22 cellular contexts compared by ENCODE assay signal in genomic region chr21:45283611-45284455, GRCh38. TPM values are rescaled to one million over a fixed set of nuclear protein-coding genes. Genes with fewer than 3 reads are reported as not detected.
DNase-seq lines count a peak whose midpoint lies in the region; ATAC-seq and TF ChIP-seq lines count a peak whose summit lies in the region.
"Had no signal": no experiment of that assay in that cellular context is flagged by ENCODE, and none has a peak within 500 bp of the region (broad histone marks: within the 10 kb centered on the region; RNA-seq: fewer than 3 reads in every experiment).

No MANE protein-coding gene starts in this region.

- intact Hi-C loops in adrenal gland (cut with DNase I), result no loop called here
- intact Hi-C loops in testis (cut with DNase I; ENCODE audit: low total_unique reads), result no loop called here

- peaks cover 9% of the 10 kb centered on the region for H3K36me3 Mint-ChIP-seq in activated CD8-positive, alpha-beta memory T cell treated with anti-CD3 and anti-CD28 coated beads, Interleukin-2, amount 10 ng/mL, durations not matched to agents 7 days and 5 days

- peaks cover 12 to 24% of the 10 kb centered on the region in 2 donors for H3K4me1 ChIP-seq in adrenal gland (replicated peaks in 1 of 2)
- peaks cover 13% of the 10 kb centered on the region for H3K4me1 ChIP-seq in testis

- H3K9me3 Mint-ChIP-seq in activated CD8-positive, alpha-beta memory T cell treated with anti-CD3 and anti-CD28 coated beads, Interleukin-2, amount 10 ng/mL, durations not matched to agents 7 days and 5 days (ENCODE audit: low read depth), result no peaks in the 10 kb centered on the region
- H3K9me3 Mint-ChIP-seq: memory B cell; stimulated activated naive CD8-positive, alpha-beta T cell treated with anti-CD3 and anti-CD28 coated beads, Interleukin-15, Interleukin-2, amounts not matched to agents 100 ng/mL and 50 ng/mL, for 24 hours; T-helper 1 cell treated with Interleukin-12 subunit alpha and Interleukin-12 subunit beta and Interleukin-4 antibody, amounts not matched to agents 30 μg/mL and 1 μg/mL, for 36 hours had no signal

- TF ChIP-seq POLR2A in adrenal gland (IDR thresholded peaks at IDR 0.05), result no peak
- TF ChIP-seq POLR2A in testis (IDR thresholded peaks at IDR 0.05), result no peak

- no peaks in the 10 kb centered on the region for H3K27me3 Mint-ChIP-seq in activated CD8-positive, alpha-beta memory T cell treated with anti-CD3 and anti-CD28 coated beads, Interleukin-2, amount 10 ng/mL, durations not matched to agents 7 days and 5 days
- H3K27me3 Mint-ChIP-seq: memory B cell; stimulated activated naive CD8-positive, alpha-beta T cell treated with anti-CD3 and anti-CD28 coated beads, Interleukin-15, Interleukin-2, amounts not matched to agents 100 ng/mL and 50 ng/mL, for 24 hours had no signal

- H3K4me3 ChIP-seq in adrenal gland, result no peak overlapping the region
- no peak overlapping the region for H3K4me3 ChIP-seq in testis
- H3K4me3 ChIP-seq: A549, breast epithelium, psoas muscle, uterus had no signal

- H3K36me3 ChIP-seq in adrenal gland (replicated peaks in 1 of 2) (peaks cover 0 to 61% of the 10 kb centered on the region in 2 donors), testis (ENCODE audit: low read depth, missing control alignments) (no peaks in the 10 kb centered on the region)
- H3K36me3 ChIP-seq: uterus had no signal

- H3K9me3 ChIP-seq in adrenal gland (replicated peaks in 1 of 3) (no peaks in the 10 kb centered on the region), testis (no peaks in the 10 kb centered on the region)
- H3K9me3 ChIP-seq: A549, breast epithelium, psoas muscle, uterus had no signal

- H3K4me1 Mint-ChIP-seq in activated CD8-positive, alpha-beta memory T cell treated with anti-CD3 and anti-CD28 coated beads, Interleukin-2, amount 10 ng/mL, durations not matched to agents 7 days and 5 days, result peaks cover 11% of the 10 kb centered on the region

- no peak overlapping the region for H3K27ac ChIP-seq in adrenal gland
- no peak overlapping the region for H3K27ac ChIP-seq in testis
- H3K27ac ChIP-seq: A549, breast epithelium, KMS-11, psoas muscle, uterus had no signal

- WGBS in adrenal gland, 4 donors, result 91 to 97% (median 94%) methylated on average over 22 to 36 of the region's 36 CpGs
- 92 to 93% methylated on average over 27 to 36 of the region's 36 CpGs for WGBS in testis, 2 donors

- H3K4me3 Mint-ChIP-seq in activated CD8-positive, alpha-beta memory T cell treated with anti-CD3 and anti-CD28 coated beads, Interleukin-2, amount 10 ng/mL, durations not matched to agents 7 days and 5 days, result no peak overlapping the region
- H3K4me3 Mint-ChIP-seq: activated CD8-positive, alpha-beta T cell treated with anti-CD3 and anti-CD28 coated beads, Interleukin-2, amount 10 ng/mL, durations not matched to agents 7 days and 5 days; memory B cell; stimulated activated naive CD8-positive, alpha-beta T cell treated with anti-CD3 and anti-CD28 coated beads, Interleukin-15, Interleukin-2, amounts not matched to agents 100 ng/mL and 50 ng/mL, for 24 hours; T-helper 1 cell treated with Interleukin-12 subunit alpha and Interleukin-12 subunit beta and Interleukin-4 antibody, amounts not matched to agents 30 μg/mL and 1 μg/mL, for 36 hours had no signal

- peak; percentile 34 for DNase-seq in activated CD8-positive, alpha-beta memory T cell treated with anti-CD3 and anti-CD28 coated beads, Interleukin-2, amount 50 U/mL, for 48 hours
- no peak for DNase-seq in activated CD8-positive, alpha-beta memory T cell treated with anti-CD3 and anti-CD28 coated beads, Interleukin-2, amount 10 ng/mL, durations not matched to agents 7 days and 5 days
- peak in 4 of 7 donors; percentile 0 to 49 (median 10) for DNase-seq in adrenal gland
- DNase-seq in myocyte (ENCODE audit: low read depth), result peak; percentile 58
- DNase-seq in testis, result peak; percentile 9
- DNase-seq in HuH-7 (ENCODE audit: low spot score), result no peak
- DNase-seq in NCI-H2227 (lab: John Stamatoyannopoulos, UW; ENCODE audit: unreplicated experiment), result no peak
- no peak for DNase-seq in NCI-H1105 (lab: John Stamatoyannopoulos, UW)
- DNase-seq: activated CD8-positive, alpha-beta T cell treated with anti-CD3 and anti-CD28 coated beads, Interleukin-2, amount 10 ng/mL, durations not matched to agents 7 days and 5 days; NCI-H187; NCI-H345; stimulated activated CD4-positive, alpha-beta T cell treated with anti-CD3 and anti-CD28 coated beads, Interleukin-4, amount 100 ng/mL, for 24 hours had no signal

- H3K27ac Mint-ChIP-seq in activated CD8-positive, alpha-beta memory T cell treated with anti-CD3 and anti-CD28 coated beads, Interleukin-2, amount 10 ng/mL, durations not matched to agents 7 days and 5 days, result no peak overlapping the region
- H3K27ac Mint-ChIP-seq: activated CD8-positive, alpha-beta T cell treated with anti-CD3 and anti-CD28 coated beads, Interleukin-2, amount 10 ng/mL, durations not matched to agents 7 days and 5 days; memory B cell; stimulated activated naive CD8-positive, alpha-beta T cell treated with anti-CD3 and anti-CD28 coated beads, Interleukin-15, Interleukin-2, amounts not matched to agents 100 ng/mL and 50 ng/mL, for 24 hours; T-helper 1 cell treated with Interleukin-12 subunit alpha and Interleukin-12 subunit beta and Interleukin-4 antibody, amounts not matched to agents 30 μg/mL and 1 μg/mL, for 36 hours had no signal

- H3K27me3 ChIP-seq in adrenal gland (no peaks in the 10 kb centered on the region), testis (no peaks in the 10 kb centered on the region)
- H3K27me3 ChIP-seq: breast epithelium, uterus had no signal

- no peak for ATAC-seq in activated CD8-positive, alpha-beta memory T cell treated with anti-CD3 and anti-CD28 coated beads, Interleukin-2, amount 10 ng/mL, durations not matched to agents 7 days and 5 days
- ATAC-seq: A549; activated CD8-positive, alpha-beta T cell treated with anti-CD3 and anti-CD28 coated beads, Interleukin-2, amount 10 ng/mL, durations not matched to agents 7 days and 5 days; naive thymus-derived CD8-positive, alpha-beta T cell; Panc1; psoas muscle had no signal

- CTCF ChIA-PET in activated CD8-positive, alpha-beta memory T cell treated with anti-CD3 and anti-CD28 coated beads, Interleukin-2, amount 10 ng/mL, durations not matched to agents 7 days and 5 days (lab: Charles Lee), result interaction anchor here (0.7 kb wide), 1 partner anchor 13 kb away, joined by 3 read pairs; no protein-coding TSS in a partner anchor

- TF ChIP-seq CTCF in adrenal gland (IDR thresholded peaks at IDR 0.05) (no peak), testis (IDR thresholded peaks at IDR 0.05) (no peak)

RNA-seq across cellular contexts. Expression of gene POFUT2, which starts 3.9 kb away (rescaled TPM):
- 10 to 100 TPM; 16.4 to 19.5 TPM for total RNA-seq in activated CD8-positive, alpha-beta memory T cell treated with anti-CD3 and anti-CD28 coated beads, Interleukin-2, amount 10 ng/mL, durations not matched to agents 7 days and 5 days
- total RNA-seq in adrenal gland, result 10 to 100 TPM; 13.1 to 41.1 (median 32.3) TPM
- polyA plus RNA-seq in adrenal gland, result 10 to 100 TPM; 33.2 to 68.9 (median 47.6) TPM
- total RNA-seq in myocyte, result 43.8 and 46.9 TPM in 2 replicates
- 74.5 TPM for polyA plus RNA-seq in myocyte (2012)
- total RNA-seq in testis, result 10 to 100 TPM; 49.9 to 55.9 TPM
- 63.3 TPM for polyA plus RNA-seq in testis (ENCODE audit: insufficient read depth, low read depth, low replicate concordance)

Comparison
In these comparisons a context has a peak if more than half of its experiments do, and no peak if none do; other contexts are left out.
1. DNase-seq: peak in activated CD8-positive, alpha-beta memory T cell treated with anti-CD3 and anti-CD28 coated beads, Interleukin-2, amount 50 U/mL, for 48 hours (single experiment), adrenal gland (4 of 7), myocyte (single experiment) and testis (single experiment); none in activated CD8-positive, alpha-beta memory T cell treated with anti-CD3 and anti-CD28 coated beads, Interleukin-2, amount 10 ng/mL, durations not matched to agents 7 days and 5 days (single experiment), HuH-7 (single experiment), NCI-H2227 (single experiment) and NCI-H1105 (single experiment).